Comparison of ENCODE assay signal across 1 cellular context in the genomic region with DNA sequence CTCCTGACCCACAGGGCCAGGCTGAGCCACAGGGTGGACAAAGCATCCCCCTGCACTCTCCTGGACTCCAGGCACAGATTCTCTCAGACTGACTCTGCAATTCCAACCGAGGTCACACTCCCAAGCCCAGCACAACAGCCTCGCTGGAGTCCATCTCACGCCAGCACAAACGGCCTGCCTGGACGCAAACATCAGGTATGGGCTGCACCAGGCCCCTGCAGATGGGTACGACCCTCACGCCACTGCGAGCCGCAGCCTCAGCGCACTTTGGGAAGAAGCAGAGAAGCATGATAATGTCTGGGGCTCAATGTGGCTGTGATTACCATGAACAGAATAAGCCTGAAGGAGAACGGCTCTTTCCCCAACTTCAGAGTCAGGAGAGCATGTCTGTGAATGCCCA.
TF ChIP-seq lines count a peak whose summit lies in the region.

No MANE protein-coding gene starts in this region.

TF ChIP-seq in SK-N-SH, 30 proteins besides CTCF, POLR2A, EP300 and RAD21 (continued from another document):
- TF ChIP-seq, protein P1, sequence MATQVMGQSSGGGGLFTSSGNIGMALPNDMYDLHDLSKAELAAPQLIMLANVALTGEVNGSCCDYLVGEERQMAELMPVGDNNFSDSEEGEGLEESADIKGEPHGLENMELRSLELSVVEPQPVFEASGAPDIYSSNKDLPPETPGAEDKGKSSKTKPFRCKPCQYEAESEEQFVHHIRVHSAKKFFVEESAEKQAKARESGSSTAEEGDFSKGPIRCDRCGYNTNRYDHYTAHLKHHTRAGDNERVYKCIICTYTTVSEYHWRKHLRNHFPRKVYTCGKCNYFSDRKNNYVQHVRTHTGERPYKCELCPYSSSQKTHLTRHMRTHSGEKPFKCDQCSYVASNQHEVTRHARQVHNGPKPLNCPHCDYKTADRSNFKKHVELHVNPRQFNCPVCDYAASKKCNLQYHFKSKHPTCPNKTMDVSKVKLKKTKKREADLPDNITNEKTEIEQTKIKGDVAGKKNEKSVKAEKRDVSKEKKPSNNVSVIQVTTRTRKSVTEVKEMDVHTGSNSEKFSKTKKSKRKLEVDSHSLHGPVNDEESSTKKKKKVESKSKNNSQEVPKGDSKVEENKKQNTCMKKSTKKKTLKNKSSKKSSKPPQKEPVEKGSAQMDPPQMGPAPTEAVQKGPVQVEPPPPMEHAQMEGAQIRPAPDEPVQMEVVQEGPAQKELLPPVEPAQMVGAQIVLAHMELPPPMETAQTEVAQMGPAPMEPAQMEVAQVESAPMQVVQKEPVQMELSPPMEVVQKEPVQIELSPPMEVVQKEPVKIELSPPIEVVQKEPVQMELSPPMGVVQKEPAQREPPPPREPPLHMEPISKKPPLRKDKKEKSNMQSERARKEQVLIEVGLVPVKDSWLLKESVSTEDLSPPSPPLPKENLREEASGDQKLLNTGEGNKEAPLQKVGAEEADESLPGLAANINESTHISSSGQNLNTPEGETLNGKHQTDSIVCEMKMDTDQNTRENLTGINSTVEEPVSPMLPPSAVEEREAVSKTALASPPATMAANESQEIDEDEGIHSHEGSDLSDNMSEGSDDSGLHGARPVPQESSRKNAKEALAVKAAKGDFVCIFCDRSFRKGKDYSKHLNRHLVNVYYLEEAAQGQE (IDR thresholded peaks at IDR 0.05; ENCODE audit: low read depth, low read length): no peak
- no peak for TF ChIP-seq NRF1 (IDR thresholded peaks at IDR 0.05; ENCODE audit: low read depth, low read length)
- no peak for TF ChIP-seq MXI1 (IDR thresholded peaks at IDR 0.05; ENCODE audit: low read depth, low read length)
